ENCODE assay signal across 29 cellular contexts in genomic region chr2:104936504-104936903, GRCh38.
"Had no signal": no experiment of that assay in that cellular context is flagged by ENCODE, and none has a peak within 500 bp of the region (broad histone marks: within the 10 kb centered on the region; RNA-seq: fewer than 3 reads in every experiment).

No MANE protein-coding gene starts in this region.

- H3K4me3 ChIP-seq: left lung, lower lobe of right lung, ovary, right atrium auricular region, right lobe of liver, skin epidermis, stomach, testis, thyroid gland, transverse colon, upper lobe of right lung had no signal

- H3K4me3 Mint-ChIP-seq: immature natural killer cell; mesothelial cell of epicardium; naive thymus-derived CD4-positive, alpha-beta T cell; natural killer cell treated with Interleukin-12 subunit alpha and Interleukin-12 subunit beta and Interleukin-15 and Interleukin-18, amount 100 ng/mL, for 72 hours; stimulated activated naive B cell treated with anti-CD40 and anti-IgM and Interleukin-4, amounts not matched to agents 10 μg/mL and 1 μg/mL and 100 μg/mL, for 72 hours had no signal

- H3K27me3 Mint-ChIP-seq: stimulated activated naive B cell treated with anti-CD40 and anti-IgM and Interleukin-4, amounts not matched to agents 10 μg/mL and 1 μg/mL and 100 μg/mL, for 72 hours had no signal

- H3K27ac Mint-ChIP-seq: immature natural killer cell; mesothelial cell of epicardium; naive thymus-derived CD4-positive, alpha-beta T cell; natural killer cell treated with Interleukin-12 subunit alpha and Interleukin-12 subunit beta and Interleukin-15 and Interleukin-18, amount 100 ng/mL, for 72 hours; progenitor cell of endocrine pancreas; stimulated activated naive B cell treated with anti-CD40 and anti-IgM and Interleukin-4, amounts not matched to agents 10 μg/mL and 1 μg/mL and 100 μg/mL, for 72 hours had no signal

- DNase-seq: hypothalamus; immature natural killer cell; left colon; left lung; lower lobe of right lung; mammary epithelial cell; mesendoderm; naive thymus-derived CD4-positive, alpha-beta T cell; ovary; right lobe of liver; stimulated activated CD4-positive, alpha-beta T cell treated with anti-CD3 and anti-CD28 coated beads, Interleukin-12 subunit alpha, Interleukin-12 subunit beta, amount 100 ng/mL, for 4 hours; stimulated activated CD4-positive, alpha-beta T cell treated with anti-CD3 and anti-CD28 coated beads, Interleukin-15, amount 100 ng/mL, for 24 hours; stimulated activated CD4-positive, alpha-beta T cell treated with anti-CD3 and anti-CD28 coated beads, Interleukin-2, amount 100 ng/mL, for 24 hours; stimulated activated CD4-positive, alpha-beta T cell treated with anti-CD3 and anti-CD28 coated beads, Interleukin-4, amount 100 ng/mL, for 1 hour; stimulated activated naive B cell treated with anti-CD40 and anti-IgM and Interleukin-4, amounts not matched to agents 10 μg/mL and 1 μg/mL and 100 μg/mL, for 72 hours; stimulated activated naive CD8-positive, alpha-beta T cell treated with anti-CD3 and anti-CD28 coated beads, Interleukin-15, Interleukin-2, amounts not matched to agents 100 U/mL and 50 U/mL, for 24 hours; stomach; testis; thyroid gland; transverse colon; upper lobe of right lung had no signal

- H3K27ac ChIP-seq: left lung, lower lobe of right lung, ovary, right atrium auricular region, right lobe of liver, skin epidermis, stomach, testis, thyroid gland, transverse colon, upper lobe of right lung had no signal

- H3K36me3 Mint-ChIP-seq: immature natural killer cell; mesothelial cell of epicardium; naive thymus-derived CD4-positive, alpha-beta T cell; natural killer cell treated with Interleukin-12 subunit alpha and Interleukin-12 subunit beta and Interleukin-15 and Interleukin-18, amount 100 ng/mL, for 72 hours; stimulated activated naive B cell treated with anti-CD40 and anti-IgM and Interleukin-4, amounts not matched to agents 10 μg/mL and 1 μg/mL and 100 μg/mL, for 72 hours had no signal

- H3K27me3 ChIP-seq: left lung, ovary, right atrium auricular region, right lobe of liver, stomach, testis, thyroid gland, transverse colon, upper lobe of right lung had no signal

- ATAC-seq: left lung; lower lobe of right lung; naive thymus-derived CD4-positive, alpha-beta T cell; natural killer cell treated with Interleukin-12 subunit alpha and Interleukin-12 subunit beta and Interleukin-15 and Interleukin-18, amount 100 ng/mL, for 72 hours; right lobe of liver; stimulated activated naive B cell treated with anti-CD40 and anti-IgM and Interleukin-4, amounts not matched to agents 10 μg/mL and 1 μg/mL and 100 μg/mL, for 72 hours; stimulated activated naive CD8-positive, alpha-beta T cell treated with anti-CD3 and anti-CD28 coated beads, Interleukin-15, Interleukin-2, amounts not matched to agents 100 U/mL and 50 U/mL, for 24 hours; upper lobe of right lung had no signal

- H3K9me3 Mint-ChIP-seq: immature natural killer cell; mesothelial cell of epicardium; naive thymus-derived CD4-positive, alpha-beta T cell; natural killer cell treated with Interleukin-12 subunit alpha and Interleukin-12 subunit beta and Interleukin-15 and Interleukin-18, amount 100 ng/mL, for 72 hours; stimulated activated naive B cell treated with anti-CD40 and anti-IgM and Interleukin-4, amounts not matched to agents 10 μg/mL and 1 μg/mL and 100 μg/mL, for 72 hours had no signal

- H3K4me1 ChIP-seq: left lung, lower lobe of right lung, right atrium auricular region, testis, thyroid gland, upper lobe of right lung had no signal

- H3K36me3 ChIP-seq: left lung, lower lobe of right lung, ovary, right atrium auricular region, right lobe of liver, stomach, thyroid gland, transverse colon, upper lobe of right lung had no signal

- H3K4me1 Mint-ChIP-seq: immature natural killer cell, mesothelial cell of epicardium had no signal

- FAIRE-seq: islet of Langerhans, kidney, urothelium cell line had no signal
